In genomic region chr7:139721417-139721816, GRCh38 we compare ENCODE assay signal across 14 cellular contexts. TPM values are rescaled to one million over a fixed set of nuclear protein-coding genes. Genes with fewer than 3 reads are reported as not detected.
A peak's percentile ranks its signal among the peaks of the same experiment; 100 is the strongest.
DNase-seq lines count a peak whose midpoint lies in the region; ATAC-seq and TF ChIP-seq lines count a peak whose summit lies in the region.
"Had no signal": no experiment of that assay in that cellular context is flagged by ENCODE, and none has a peak within 500 bp of the region (broad histone marks: within the 10 kb centered on the region; RNA-seq: fewer than 3 reads in every experiment).

No MANE protein-coding gene starts in this region.

- H3K4me3 Mint-ChIP-seq in activated naive CD4-positive, alpha-beta T cell treated with anti-CD3 and anti-CD28 coated beads, Interleukin-2, amount 10 ng/mL, durations not matched to agents 7 days and 5 days, result no peak overlapping the region
- H3K4me3 Mint-ChIP-seq: activated B cell treated with CpG ODN at 0.5 μM for 24 hours; natural killer cell treated with Interleukin-12 subunit alpha and Interleukin-12 subunit beta and Interleukin-15 and Interleukin-18, amount 100 ng/mL, for 72 hours; T-cell had no signal

- H3K4me1 Mint-ChIP-seq in activated naive CD4-positive, alpha-beta T cell treated with anti-CD3 and anti-CD28 coated beads, Interleukin-2, amount 10 ng/mL, durations not matched to agents 7 days and 5 days, result peaks cover 11% of the 10 kb centered on the region

- no peak overlapping the region for H2AFZ ChIP-seq in MM.1S (ENCODE audit: low read length)

- in situ Hi-C loops in gastrocnemius medialis (cut with MboI; ENCODE audit: low sequenced_read_pairs in 4 of 4), result no loop called here

- H3K9me3 Mint-ChIP-seq in activated naive CD4-positive, alpha-beta T cell treated with anti-CD3 and anti-CD28 coated beads, Interleukin-2, amount 10 ng/mL, durations not matched to agents 7 days and 5 days, result no peaks in the 10 kb centered on the region
- H3K9me3 Mint-ChIP-seq: activated B cell treated with CpG ODN at 0.5 μM for 24 hours, IgD-negative memory B cell, T-cell had no signal

- intact Hi-C loops in gastrocnemius medialis (cut with DNase I; ENCODE audit: low total_unique reads), result no loop called here
- intact Hi-C loops in A673 (cut with micrococcal nuclease; ENCODE audit: unreplicated experiment), result no loop called here

- H3K4me1 ChIP-seq in BLaER1, result peaks cover 61% of the 10 kb centered on the region
- H3K4me1 ChIP-seq in RWPE2 (ENCODE audit: insufficient read depth, poor library complexity, severe bottlenecking), result peaks cover 50% of the 10 kb centered on the region
- H3K4me1 ChIP-seq in liver (ENCODE audit: control insufficient read depth in 4 of 4, insufficient read depth in 4 of 4, low read length in 3 of 4), result peaks cover 12 to 61% (median 48%) of the 10 kb centered on the region in 4 donors
- peaks cover 56 to 58% of the 10 kb centered on the region in 2 donors for H3K4me1 ChIP-seq in gastrocnemius medialis
- H3K4me1 ChIP-seq in A673 (ENCODE audit: insufficient read depth, low read length, poor library complexity, severe bottlenecking), result no peaks in the 10 kb centered on the region
- H3K4me1 ChIP-seq in MM.1S (ENCODE audit: low read length), result peaks cover 15% of the 10 kb centered on the region

- CTCF ChIA-PET in activated naive CD4-positive, alpha-beta T cell treated with anti-CD3 and anti-CD28 coated beads, Interleukin-2, amount 10 ng/mL, durations not matched to agents 7 days and 5 days (lab: Charles Lee), result no interaction called here
- CTCF ChIA-PET in A673 (lab: Charles Lee), result no interaction called here

- H3K27me3 ChIP-seq in BLaER1 (no peaks in the 10 kb centered on the region), RWPE2 (ENCODE audit: insufficient read depth, poor library complexity, severe bottlenecking) (no peaks in the 10 kb centered on the region), liver (ENCODE audit: control insufficient read depth in 4 of 4, insufficient read depth in 4 of 4, low read length in 3 of 4) (no peaks in the 10 kb centered on the region), gastrocnemius medialis (no peaks in the 10 kb centered on the region), A673 (replicated peaks; ENCODE audit: insufficient read depth, low read depth, low read length, poor library complexity) (no peaks in the 10 kb centered on the region), MM.1S (replicated peaks; ENCODE audit: insufficient read depth, low read length) (no peaks in the 10 kb centered on the region)

- DNase-seq in RWPE2 (ENCODE audit: low spot score) (no peak), gastrocnemius medialis (no peak), A673 (ENCODE audit: low spot score) (no peak), MM.1S (no peak)
- no peak for DNase-seq in activated naive CD4-positive, alpha-beta T cell treated with anti-CD3 and anti-CD28 coated beads, Interleukin-2, amount 10 ng/mL, durations not matched to agents 7 days and 5 days
- DNase-seq: activated B cell treated with CpG ODN at 0.5 μM for 24 hours, AML-193, RPMI8226, T-cell had no signal

- POLR2A ChIA-PET in A673 (lab: Charles Lee; ENCODE audit: low non-redundant PET), result no interaction called here

- H3K9me2 ChIP-seq in MM.1S (replicated peaks; ENCODE audit: insufficient read depth, low read length), result no peaks in the 10 kb centered on the region

- TF ChIP-seq CTCF in RWPE2 (IDR thresholded peaks at IDR 0.05; ENCODE audit: poor library complexity, severe bottlenecking), result no peak
- TF ChIP-seq CTCF in liver (IDR thresholded peaks at IDR 0.05; ENCODE audit: low read depth, low read length, missing input control), result no peak
- no peak for TF ChIP-seq CTCF in gastrocnemius medialis (IDR thresholded peaks at IDR 0.05 in 4 of 5, conservative IDR thresholded peaks at IDR 0.05 in 1 of 5)
- no peak for TF ChIP-seq CTCF in A673 (conservative IDR thresholded peaks at IDR 0.05; ENCODE audit: low read depth, low read length)
- TF ChIP-seq CTCF in MM.1S (IDR thresholded peaks at IDR 0.05; ENCODE audit: low read length), result no peak

- H3K27ac Mint-ChIP-seq in activated naive CD4-positive, alpha-beta T cell treated with anti-CD3 and anti-CD28 coated beads, Interleukin-2, amount 10 ng/mL, durations not matched to agents 7 days and 5 days, result no peak overlapping the region
- H3K27ac Mint-ChIP-seq: activated B cell treated with CpG ODN at 0.5 μM for 24 hours; IgD-negative memory B cell; natural killer cell treated with Interleukin-12 subunit alpha and Interleukin-12 subunit beta and Interleukin-15 and Interleukin-18, amount 100 ng/mL, for 72 hours; T-cell had no signal

- H4K20me1 ChIP-seq in BLaER1 (peaks cover 25% of the 10 kb centered on the region; the same call in 1 of the 2 replicates), MM.1S (ENCODE audit: insufficient read depth, low read length) (no peaks in the 10 kb centered on the region)

- TF ChIP-seq POLR2A in gastrocnemius medialis (IDR thresholded peaks at IDR 0.05), result no peak

- H3K4me3 ChIP-seq in BLaER1 (no peak overlapping the region), RWPE2 (ENCODE audit: severe bottlenecking) (no peak overlapping the region), liver (ENCODE audit: low read depth in 1 of 3, low read length in 3 of 3) (no peak overlapping the region), gastrocnemius medialis (no peak overlapping the region), A673 (ENCODE audit: low read depth, low read length, poor library complexity, severe bottlenecking) (no peak overlapping the region), MM.1S (ENCODE audit: low read length) (no peak overlapping the region)

- no TSS peak for BruUV-seq in A673 (replicated peaks; lab: Mats Ljungman, UMichigan)

- H3K4me2 ChIP-seq in BLaER1, result peak overlapping the region; percentile 6; the same call in 1 of the 2 replicates
- H3K4me2 ChIP-seq in MM.1S (ENCODE audit: low read depth, low read length), result no peak overlapping the region

- H3K27ac ChIP-seq in BLaER1, result no peak overlapping the region
- peak overlapping the region; percentile 29 for H3K27ac ChIP-seq in RWPE2 (ENCODE audit: poor library complexity, severe bottlenecking)
- H3K27ac ChIP-seq in liver (ENCODE audit: low read depth in 1 of 2, low read length in 2 of 2), result peak overlapping the region; percentile 66 to 69
- H3K27ac ChIP-seq in gastrocnemius medialis, result peak overlapping the region; percentile 41 to 86 (median 68)
- H3K27ac ChIP-seq in A673 (ENCODE audit: low read depth, low read length, poor library complexity, severe bottlenecking), result no peak overlapping the region
- no peak overlapping the region for H3K27ac ChIP-seq in MM.1S (ENCODE audit: low read length)

- ATAC-seq in RWPE2 (ENCODE audit: low read depth) (no peak), gastrocnemius medialis (no peak), esophagus mucosa (no peak)

- H3K36me3 Mint-ChIP-seq in activated naive CD4-positive, alpha-beta T cell treated with anti-CD3 and anti-CD28 coated beads, Interleukin-2, amount 10 ng/mL, durations not matched to agents 7 days and 5 days, result peaks cover 3% of the 10 kb centered on the region

- H3F3A ChIP-seq in MM.1S (ENCODE audit: insufficient read depth, low read length), result peaks cover 6% of the 10 kb centered on the region; the same call in 1 of the 2 replicates

- 0 out of 2 replicates have a peak, but pooled peaks cover 4% of the 10 kb centered on the region for H3K9me3 ChIP-seq in BLaER1
- H3K9me3 ChIP-seq in RWPE2 (ENCODE audit: severe bottlenecking), result no peaks in the 10 kb centered on the region
- no peaks in the 10 kb centered on the region for H3K9me3 ChIP-seq in liver (ENCODE audit: control insufficient read depth in 4 of 4, low read length in 3 of 4)
- no peaks in the 10 kb centered on the region for H3K9me3 ChIP-seq in gastrocnemius medialis
- H3K9me3 ChIP-seq in A673 (ENCODE audit: low read depth, low read length, poor library complexity, severe bottlenecking), result no peaks in the 10 kb centered on the region
- H3K9me3 ChIP-seq in MM.1S (replicated peaks; ENCODE audit: insufficient read depth, low read length), result no peaks in the 10 kb centered on the region

- H3K27me3 Mint-ChIP-seq in activated naive CD4-positive, alpha-beta T cell treated with anti-CD3 and anti-CD28 coated beads, Interleukin-2, amount 10 ng/mL, durations not matched to agents 7 days and 5 days, result no peaks in the 10 kb centered on the region
- H3K27me3 Mint-ChIP-seq: activated B cell treated with CpG ODN at 0.5 μM for 24 hours; IgD-negative memory B cell; natural killer cell treated with Interleukin-12 subunit alpha and Interleukin-12 subunit beta and Interleukin-15 and Interleukin-18, amount 100 ng/mL, for 72 hours; T-cell had no signal

- H3K36me3 ChIP-seq in BLaER1, result peaks cover 11% of the 10 kb centered on the region
- peaks cover 7% of the 10 kb centered on the region; the same call in 1 of the 2 replicates for H3K36me3 ChIP-seq in RWPE2 (ENCODE audit: low read depth)
- peaks cover 0 to 5% (median 3%) of the 10 kb centered on the region in 4 donors for H3K36me3 ChIP-seq in liver (ENCODE audit: control insufficient read depth in 4 of 4, insufficient read depth in 3 of 4, low read depth in 1 of 4, low read length in 3 of 4)
- H3K36me3 ChIP-seq in gastrocnemius medialis, result peaks cover 0 to 5% of the 10 kb centered on the region in 2 donors
- peaks cover under 1% of the 10 kb centered on the region for H3K36me3 ChIP-seq in A673 (ENCODE audit: insufficient read depth, low read length, poor library complexity, severe bottlenecking)
- 0 out of 2 replicates have a peak, but pooled peaks cover 3% of the 10 kb centered on the region for H3K36me3 ChIP-seq in MM.1S (replicated peaks; ENCODE audit: insufficient read depth, low read length)

- 34% methylated on average over 4 of the region's 4 CpGs for WGBS in liver

- peaks cover 82% of the 10 kb centered on the region for H3K79me2 ChIP-seq in MM.1S (ENCODE audit: low read length)

- H3K9ac ChIP-seq in BLaER1, result no peak overlapping the region
- H3K9ac ChIP-seq in liver (ENCODE audit: low read depth in 1 of 2, low read length in 2 of 2), result no peak overlapping the region
- H3K9ac ChIP-seq in MM.1S (ENCODE audit: low read length), result no peak overlapping the region

- TF ChIP-seq RAD21 in liver (IDR thresholded peaks at IDR 0.05), result no peak

TF ChIP-seq in liver, 16 proteins besides CTCF, POLR2A, EP300 and RAD21 (continues in another document):
- TF ChIP-seq ATF3 (IDR thresholded peaks at IDR 0.05), result no peak
- no peak for TF ChIP-seq FOXA1 (IDR thresholded peaks at IDR 0.05)

RNA-seq across cellular contexts. Expression of gene HIPK2, which starts 56.4 kb away (rescaled TPM):
- total RNA-seq in liver, result 10 to 100 TPM; 13.1 to 48.8 TPM
- polyA plus RNA-seq in liver, result 10 to 100 TPM; 15.1 to 18.1 TPM
- 10 to 100 TPM; 30.5 to 77.4 (median 58.9) TPM for total RNA-seq in gastrocnemius medialis
- total RNA-seq in esophagus mucosa, result 39.5 TPM
- 30.7 and 32.4 TPM in 2 replicates for total RNA-seq in A673 (2021)

Comparison
In these comparisons a context has a peak if more than half of its experiments do, and no peak if none do; other contexts are left out.
1. H3K27ac ChIP-seq: peak in RWPE2 (single experiment), liver (2 of 2) and gastrocnemius medialis (4 of 4); none in BLaER1 (single experiment), A673 (single experiment) and MM.1S (single experiment).